In genomic region chr10:30538086-30538485, GRCh38 we compare ENCODE assay signal across 2 cellular contexts.
TF ChIP-seq lines count a peak whose summit lies in the region.

No MANE protein-coding gene starts in this region.

TF ChIP-seq in K562, 482 proteins besides CTCF, POLR2A, EP300 and RAD21 (continued from another document and continues in another):
- 0 out of 2 replicates have a peak, but pooled peaks have one; percentile 15 for TF ChIP-seq CBFA2T3 (IDR thresholded peaks at IDR 0.05)
- 0 out of 2 replicates have a peak, but pooled peaks have one; percentile 9 for TF ChIP-seq NFE2 (IDR thresholded peaks at IDR 0.05; ENCODE audit: low read depth)
- no peak for TF ChIP-seq ZKSCAN3 (CRISPR knock-in tag; IDR thresholded peaks at IDR 0.05)
- TF ChIP-seq C11orf30 (IDR thresholded peaks at IDR 0.05; ENCODE audit: low read depth) = peak; percentile 14; the same call in 1 of the 2 replicates
- TF ChIP-seq MBD1 (CRISPR knock-in tag; IDR thresholded peaks at IDR 0.05) = no peak
- TF ChIP-seq ZBTB34 (CRISPR knock-in tag; IDR thresholded peaks at IDR 0.05) = no peak
- no peak for TF ChIP-seq ZBTB7A (IDR thresholded peaks at IDR 0.05; ENCODE audit: borderline replicate concordance, control insufficient read depth, low read depth, low read length)
- no peak for TF ChIP-seq ZNF449 (CRISPR knock-in tag; IDR thresholded peaks at IDR 0.05)
- no peak for TF ChIP-seq BRD9 (IDR thresholded peaks at IDR 0.05; ENCODE audit: low read depth, partially characterized antibody)
- TF ChIP-seq THAP7 (CRISPR knock-in tag; IDR thresholded peaks at IDR 0.05) = no peak
- no peak for TF ChIP-seq ZNF584 (CRISPR knock-in tag; IDR thresholded peaks at IDR 0.05; ENCODE audit: low read depth)
- no peak for TF ChIP-seq ATF7 (IDR thresholded peaks at IDR 0.05)
- peak; percentile 65 for TF ChIP-seq ATF3 (IDR thresholded peaks at IDR 0.05)
- no peak for TF ChIP-seq ATF3 (CRISPR knock-in tag; conservative IDR thresholded peaks at IDR 0.05)
- TF ChIP-seq ARNT (IDR thresholded peaks at IDR 0.05) = no peak
- peak; percentile 21; the same call in 1 of the 2 replicates for TF ChIP-seq MAFG (tag; conservative IDR thresholded peaks at IDR 0.05)
- TF ChIP-seq JUND (IDR thresholded peaks at IDR 0.05; ENCODE audit: borderline replicate concordance, low read depth, low read length) = peak; percentile 72; the same call in 1 of the 2 replicates
- peak; percentile 89; the same call in 2 of the 3 replicates for TF ChIP-seq JUND (tag; IDR thresholded peaks at IDR 0.05; ENCODE audit: borderline replicate concordance, low read depth, low read length)
- no peak for TF ChIP-seq ERF (CRISPR knock-in tag; IDR thresholded peaks at IDR 0.05)
- no peak for TF ChIP-seq NFE2L1 (tag; IDR thresholded peaks at IDR 0.05; ENCODE audit: borderline replicate concordance, low read depth)
- peak; percentile 58; the same call in 1 of the 2 replicates for TF ChIP-seq FOSL1 (tag; conservative IDR thresholded peaks at IDR 0.05)
- no peak for TF ChIP-seq TAF9B (IDR thresholded peaks at IDR 0.05; ENCODE audit: partially characterized antibody)
- no peak for TF ChIP-seq E2F1 (CRISPR knock-in tag; IDR thresholded peaks at IDR 0.05)
- TF ChIP-seq PRMT5 (CRISPR knock-in tag; IDR thresholded peaks at IDR 0.05) = no peak

TF ChIP-seq in HepG2, 621 proteins besides CTCF, POLR2A, EP300 and RAD21 (continued from another document and continues in another):
- TF ChIP-seq SALL1 (CRISPR knock-in tag; IDR thresholded peaks at IDR 0.05) (peak; percentile 33; the same call in 1 of the 2 replicates), HOXA7 (CRISPR knock-in tag; IDR thresholded peaks at IDR 0.05) (no peak), ZSCAN31 (CRISPR knock-in tag; IDR thresholded peaks at IDR 0.05; ENCODE audit: low read depth) (no peak; the same call in 1 of the 2 replicates), TMF1 (CRISPR knock-in tag; IDR thresholded peaks at IDR 0.05; ENCODE audit: low read depth) (no peak), SMAD3 (CRISPR knock-in tag; IDR thresholded peaks at IDR 0.05) (peak; percentile 46; the same call in 1 of the 2 replicates), MED1 (CRISPR knock-in tag; IDR thresholded peaks at IDR 0.05) (peak; percentile 93), MAX (IDR thresholded peaks at IDR 0.05) (no peak; the same call in 1 of the 2 replicates), HMGA1 (CRISPR knock-in tag; conservative IDR thresholded peaks at IDR 0.05) (no peak), ZNF232 (CRISPR knock-in tag; IDR thresholded peaks at IDR 0.05; ENCODE audit: borderline replicate concordance) (no peak), TBX2 (CRISPR knock-in tag; IDR thresholded peaks at IDR 0.05; ENCODE audit: borderline replicate concordance) (peak; percentile 80), PAXIP1 (CRISPR knock-in tag; conservative IDR thresholded peaks at IDR 0.05) (peak; percentile 69; the same call in 1 of the 2 replicates), ATF3 (CRISPR knock-in tag; IDR thresholded peaks at IDR 0.05) (peak; percentile 76), GATAD1 (CRISPR knock-in tag; IDR thresholded peaks at IDR 0.05) (0 out of 2 replicates have a peak, but pooled peaks have one; percentile 28), ZNF205 (CRISPR knock-in tag; IDR thresholded peaks at IDR 0.05) (no peak), SIX4 (CRISPR knock-in tag; IDR thresholded peaks at IDR 0.05) (no peak), ZNF597 (CRISPR knock-in tag; IDR thresholded peaks at IDR 0.05) (no peak), MATR3 (CRISPR knock-in tag; IDR thresholded peaks at IDR 0.05) (no peak), PAX8 (CRISPR knock-in tag; IDR thresholded peaks at IDR 0.05; ENCODE audit: borderline replicate concordance) (no peak), BCL6 (CRISPR knock-in tag; IDR thresholded peaks at IDR 0.05) (peak; percentile 65), FOXP4 (CRISPR knock-in tag; IDR thresholded peaks at IDR 0.05) (peak; percentile 76), NCOA2 (CRISPR knock-in tag; IDR thresholded peaks at IDR 0.05) (peak; percentile 70; the same call in 1 of the 2 replicates), TOPORS (CRISPR knock-in tag; IDR thresholded peaks at IDR 0.05) (no peak), NONO (IDR thresholded peaks at IDR 0.05) (no peak), NONO (CRISPR knock-in tag; conservative IDR thresholded peaks at IDR 0.05) (no peak), SOX5 (CRISPR knock-in tag; IDR thresholded peaks at IDR 0.05; ENCODE audit: borderline replicate concordance) (peak; percentile 85; the same call in 1 of the 2 replicates), IRF2 (CRISPR knock-in tag; IDR thresholded peaks at IDR 0.05) (peak; percentile 76; the same call in 1 of the 2 replicates), ZNF235 (CRISPR knock-in tag; IDR thresholded peaks at IDR 0.05; ENCODE audit: borderline replicate concordance) (no peak), PPARG (CRISPR knock-in tag; conservative IDR thresholded peaks at IDR 0.05) (peak; percentile 91), ZNF687 (CRISPR knock-in tag; IDR thresholded peaks at IDR 0.05) (no peak), ELF1 (CRISPR knock-in tag; IDR thresholded peaks at IDR 0.05) (0 out of 2 replicates have a peak, but pooled peaks have one; percentile 15), HNRNPUL1 (IDR thresholded peaks at IDR 0.05; ENCODE audit: low read depth, low read length) (no peak), NBN (conservative IDR thresholded peaks at IDR 0.05) (no peak), ZNF580 (CRISPR knock-in tag; IDR thresholded peaks at IDR 0.05; ENCODE audit: borderline replicate concordance, low read depth) (peak; percentile 24; the same call in 1 of the 2 replicates), ZBTB26 (CRISPR knock-in tag; IDR thresholded peaks at IDR 0.05; ENCODE audit: borderline replicate concordance) (peak; percentile 85), ZNF101 (CRISPR knock-in tag; IDR thresholded peaks at IDR 0.05; ENCODE audit: borderline replicate concordance, low read depth) (no peak), HDAC1 (CRISPR knock-in tag; IDR thresholded peaks at IDR 0.05) (0 out of 2 replicates have a peak, but pooled peaks have one; percentile 35), FOXO1 (CRISPR knock-in tag; IDR thresholded peaks at IDR 0.05) (no peak; the same call in 1 of the 2 replicates)
